Comparison of ENCODE assay signal across 8 cellular contexts in the genomic region with DNA sequence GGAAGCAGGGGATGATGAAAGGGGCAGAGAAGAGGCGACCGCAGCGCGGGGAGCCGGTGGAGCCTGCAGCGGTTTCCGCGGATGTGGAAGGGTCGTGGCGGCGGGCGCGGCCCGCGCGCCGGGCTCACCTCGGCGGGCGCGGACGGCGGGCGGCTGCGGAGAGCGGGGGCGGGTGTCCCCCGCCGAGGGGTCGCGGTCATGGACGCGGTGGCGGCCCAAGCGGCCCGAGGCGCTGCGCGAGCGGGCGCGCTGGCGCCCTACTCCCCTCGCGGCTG. TPM values are rescaled to one million over a fixed set of nuclear protein-coding genes. Genes with fewer than 3 reads are reported as not detected.
DNase-seq lines count a peak whose midpoint lies in the region; ATAC-seq and TF ChIP-seq lines count a peak whose summit lies in the region.

No MANE protein-coding gene starts in this region.

- ATAC-seq in GM21576 (IDR thresholded peaks at IDR 0.05; ENCODE audit: unreplicated experiment) (peak; percentile 22), upper lobe of left lung (ENCODE audit: low FRiP score in 2 of 2) (no peak), GM18907 (IDR thresholded peaks at IDR 0.05; ENCODE audit: unreplicated experiment) (no peak)

- no peak for TF ChIP-seq EP300 in upper lobe of left lung (IDR thresholded peaks at IDR 0.05)

- H3K9ac ChIP-seq in BLaER1 (peak overlapping the region; percentile 91), mucosa of rectum (ENCODE audit: low read depth in 1 of 2, low read length in 2 of 2) (peak overlapping the region; percentile 61 to 81)

- H3K4me2 ChIP-seq in BLaER1 = peak overlapping the region; percentile 90

- H3K36me3 ChIP-seq in BLaER1 (peaks cover 10% of the 10 kb centered on the region; the same call in 1 of the 2 replicates), mucosa of rectum (ENCODE audit: control insufficient read depth in 2 of 2, insufficient read depth in 2 of 2, low read length in 2 of 2) (no peaks in the 10 kb centered on the region), upper lobe of left lung (peaks cover 0 to 5% (median 0%) of the 10 kb centered on the region in 4 donors)

- WGBS in upper lobe of left lung, 2 donors = 0 to 1% methylated on average over 20 to 27 of the region's 45 CpGs

- H3K9me3 ChIP-seq in BLaER1 (no peaks in the 10 kb centered on the region), mucosa of rectum (ENCODE audit: control insufficient read depth in 2 of 2, low read length in 2 of 2) (no peaks in the 10 kb centered on the region), upper lobe of left lung (no peaks in the 10 kb centered on the region)

- TF ChIP-seq CTCF in cardiac fibroblast (IDR thresholded peaks at IDR 0.05; ENCODE audit: low read depth, low read length) (no peak), upper lobe of left lung (IDR thresholded peaks at IDR 0.05) (no peak)

- H3K4me1 ChIP-seq in BLaER1 (peaks cover 27% of the 10 kb centered on the region), mucosa of rectum (ENCODE audit: control insufficient read depth in 2 of 2, insufficient read depth in 2 of 2, low read length in 2 of 2) (peaks cover 8 to 14% of the 10 kb centered on the region in 2 donors), upper lobe of left lung (peaks cover 8 to 30% (median 25%) of the 10 kb centered on the region in 4 donors)

- TF ChIP-seq POLR2A in upper lobe of left lung (IDR thresholded peaks at IDR 0.05) = no peak

- DNase-seq in NCI-H146 (lab: John Stamatoyannopoulos, UW) = peak; percentile 58
- peak in 1 of 2 donors; percentile 15 for DNase-seq in cardiac fibroblast (ENCODE audit: low read depth in 2 of 2)
- no peak for DNase-seq in upper lobe of left lung
- DNase-seq in iPS-NIHi7 (ENCODE audit: extremely low spot score) = no peak

- H3K4me3 ChIP-seq in BLaER1 (peak overlapping the region; percentile 93), cardiac fibroblast (replicated peaks in 1 of 2; ENCODE audit: low read depth in 2 of 2, low read length in 2 of 2) (peak overlapping the region; percentile 59 to 68), mucosa of rectum (ENCODE audit: low read length in 2 of 2) (peak overlapping the region; percentile 76 to 81), upper lobe of left lung (peak overlapping the region; percentile 57 to 95 (median 88))

- peak overlapping the region; percentile 95 for H3K27ac ChIP-seq in BLaER1
- H3K27ac ChIP-seq in mucosa of rectum (ENCODE audit: low read depth in 2 of 2, low read length in 2 of 2) = peak overlapping the region; percentile 63 to 68
- peak overlapping the region; percentile 88 to 99 (median 93) for H3K27ac ChIP-seq in upper lobe of left lung

- H3K27me3 ChIP-seq in BLaER1 (no peaks in the 10 kb centered on the region), mucosa of rectum (ENCODE audit: control insufficient read depth in 2 of 2, insufficient read depth in 2 of 2, low read length in 2 of 2) (no peaks in the 10 kb centered on the region), upper lobe of left lung (no peaks in the 10 kb centered on the region)

- peaks cover 31% of the 10 kb centered on the region; the same call in 1 of the 2 replicates for H4K20me1 ChIP-seq in BLaER1

RNA-seq across cellular contexts. Expression of gene LPGAT1, which starts 0.6 kb away (rescaled TPM):
- 10 to 100 TPM; 21.0 to 47.8 (median 33.1) TPM for total RNA-seq in upper lobe of left lung
